16 cellular contexts compared by ENCODE assay signal in the genomic region with DNA sequence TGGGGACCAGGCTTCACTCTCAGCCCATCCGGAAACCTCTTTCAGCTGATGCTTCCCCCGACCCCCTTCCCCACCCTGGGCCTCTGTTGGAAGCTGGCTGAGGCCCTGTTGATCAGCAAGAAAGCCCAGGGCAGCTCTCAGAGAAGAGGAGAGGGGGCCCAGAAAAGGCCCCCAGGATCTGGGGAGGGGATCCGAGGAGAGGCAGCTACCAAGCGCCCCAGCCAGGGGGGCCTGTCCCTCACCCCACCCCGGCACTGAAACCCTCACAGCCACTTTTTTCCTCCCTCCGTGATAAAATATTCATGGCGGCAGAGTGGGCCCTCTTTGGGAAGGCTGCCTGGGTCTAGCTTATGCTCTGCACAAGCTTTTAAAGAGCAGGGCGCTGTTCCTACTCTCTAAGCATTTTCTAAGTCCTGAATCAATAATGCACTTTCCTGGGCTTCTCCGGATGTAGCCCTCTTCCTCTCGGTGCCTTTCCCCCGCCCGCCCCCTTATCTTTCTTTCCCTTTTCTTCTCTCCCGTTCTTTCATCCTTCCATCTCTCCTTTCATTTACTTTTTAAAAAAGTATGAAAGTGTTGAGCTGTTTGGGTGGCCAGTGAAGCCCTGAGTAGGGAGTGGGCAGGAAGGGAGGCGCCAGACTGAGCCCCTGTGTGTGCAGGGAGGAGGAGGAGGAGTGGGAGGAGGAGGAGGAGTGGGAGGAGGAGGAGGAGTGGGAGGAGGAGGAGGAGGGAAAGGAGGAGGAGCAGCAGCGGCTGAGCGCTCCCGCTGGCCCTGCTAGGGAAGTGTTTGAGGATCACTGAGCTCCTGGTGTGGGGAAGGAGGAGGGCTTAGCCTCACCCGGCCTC. TPM values are rescaled to one million over a fixed set of nuclear protein-coding genes. Genes with fewer than 3 reads are reported as not detected.
A peak's percentile ranks its signal among the peaks of the same experiment; 100 is the strongest.
DNase-seq lines count a peak whose midpoint lies in the region; ATAC-seq, FAIRE-seq and TF ChIP-seq lines count a peak whose summit lies in the region.
"Had no signal": no experiment of that assay in that cellular context is flagged by ENCODE, and none has a peak within 500 bp of the region (broad histone marks: within the 10 kb centered on the region; RNA-seq: fewer than 3 reads in every experiment).

No MANE protein-coding gene starts in this region.

- H4K91ac ChIP-seq in H9 (ENCODE audit: insufficient read length, low read depth, low read length): no peak overlapping the region

- no peak overlapping the region for H2BK15ac ChIP-seq in H9 (ENCODE audit: low read depth, low read length)

- no peak overlapping the region for H2BK20ac ChIP-seq in H9 (ENCODE audit: low read depth, low read length, poor library complexity, severe bottlenecking)

- intact Hi-C loops in psoas muscle (cut with DNase I): no loop called here

- no peak overlapping the region for H3K23ac ChIP-seq in H9 (ENCODE audit: insufficient read length, low read depth, low read length)

- H3K23me2 ChIP-seq in H9 (ENCODE audit: insufficient read length, low read depth, low read length, poor library complexity, severe bottlenecking): peaks cover 10% of the 10 kb centered on the region

- H3K27me3 ChIP-seq in H9 (ENCODE audit: insufficient read depth, low read length) (peaks cover 14% of the 10 kb centered on the region; the same call in 1 of the 2 replicates), OCI-LY3 (ENCODE audit: low read depth, low read length) (peaks cover 40% of the 10 kb centered on the region), neuron (ENCODE audit: insufficient read depth, low read length) (peaks cover 11% of the 10 kb centered on the region), psoas muscle (ENCODE audit: insufficient read depth in 3 of 3, low read length in 2 of 3) (peaks cover 0 to 78% (median 21%) of the 10 kb centered on the region in 3 donors)

- H2AK5ac ChIP-seq in H9 (ENCODE audit: insufficient read length, low read length): no peak overlapping the region

- no peaks in the 10 kb centered on the region for H3K36me3 Mint-ChIP-seq in H9 (ENCODE audit: insufficient read depth in 1 of 3, low read depth in 3 of 3)
- H3K36me3 Mint-ChIP-seq: natural killer cell treated with Interleukin-12 subunit alpha and Interleukin-12 subunit beta and Interleukin-15 and Interleukin-18, amount 100 ng/mL, for 72 hours had no signal

- no peak overlapping the region for H3K56ac ChIP-seq in H9 (ENCODE audit: insufficient read length, low read depth, low read length)

- H2AFZ ChIP-seq in H9 (ENCODE audit: low read length) (no peak overlapping the region), OCI-LY3 (ENCODE audit: low read depth, low read length) (no peak overlapping the region), neuron (ENCODE audit: low read depth, low read length) (peak overlapping the region; percentile 85)

- H3K4ac ChIP-seq in H9 (ENCODE audit: low read depth, low read length): no peak overlapping the region

- no peak for FAIRE-seq in HTR-8/SVneo (lab: Jason Lieb, UNC)
- FAIRE-seq: GM19239 had no signal

- H3K79me2 ChIP-seq in H9 (ENCODE audit: insufficient read depth, low read length) (no peaks in the 10 kb centered on the region), OCI-LY3 (ENCODE audit: low read length) (no peaks in the 10 kb centered on the region)

- TF ChIP-seq CTCF in H9 (conservative IDR thresholded peaks at IDR 0.05): no peak
- no peak for TF ChIP-seq CTCF in OCI-LY3 (IDR thresholded peaks at IDR 0.05; ENCODE audit: low read depth, low read length)
- TF ChIP-seq CTCF in fibroblast of the aortic adventitia (IDR thresholded peaks at IDR 0.05; ENCODE audit: insufficient read depth, low read length): peak; percentile 1
- no peak for TF ChIP-seq CTCF in psoas muscle (IDR thresholded peaks at IDR 0.05)

- H3K18ac ChIP-seq in H9 (ENCODE audit: insufficient read length, low read depth, low read length): no peak overlapping the region

- H3K4me1 ChIP-seq in H9 (ENCODE audit: insufficient read depth, low read length) (peaks cover 5% of the 10 kb centered on the region; the same call in 1 of the 2 replicates), OCI-LY3 (ENCODE audit: low read length) (peaks cover 35% of the 10 kb centered on the region), neuron (ENCODE audit: insufficient read depth, low read length) (peaks cover 31% of the 10 kb centered on the region), psoas muscle (no peaks in the 10 kb centered on the region)

- H3T11ph ChIP-seq in H9 (ENCODE audit: low read length): no peak overlapping the region

- H3K9ac ChIP-seq in H9 (ENCODE audit: extremely low read depth, insufficient read length, low read length) (no peak overlapping the region), OCI-LY3 (ENCODE audit: low read length) (no peak overlapping the region)

- H4K8ac ChIP-seq in H9 (replicated peaks; ENCODE audit: insufficient read length, low read depth, low read length): no peak overlapping the region

- no peak overlapping the region for H3K14ac ChIP-seq in H9 (ENCODE audit: insufficient read depth, low read length)

- H3K79me1 ChIP-seq in H9 (ENCODE audit: insufficient read depth, low read depth, low read length, poor library complexity, severe bottlenecking): no peaks in the 10 kb centered on the region

- no peak overlapping the region for H2BK120ac ChIP-seq in H9 (ENCODE audit: low read depth, low read length, poor library complexity, severe bottlenecking)

- H3K36me3 ChIP-seq in OCI-LY3 (replicated peaks; ENCODE audit: low read depth, low read length) (no peaks in the 10 kb centered on the region), neuron (ENCODE audit: insufficient read depth, low read length) (no peaks in the 10 kb centered on the region), psoas muscle (ENCODE audit: insufficient read depth in 1 of 2, low read depth in 1 of 2) (no peaks in the 10 kb centered on the region)

- H3K9me3 Mint-ChIP-seq in H9: no peaks in the 10 kb centered on the region
- H3K9me3 Mint-ChIP-seq: natural killer cell treated with Interleukin-12 subunit alpha and Interleukin-12 subunit beta and Interleukin-15 and Interleukin-18, amount 100 ng/mL, for 72 hours had no signal

- ATAC-seq in psoas muscle: no peak
- ATAC-seq: activated CD4-positive, alpha-beta T cell treated with anti-CD3 and anti-CD28 coated beads for 36 hours; natural killer cell treated with Interleukin-12 subunit alpha and Interleukin-12 subunit beta and Interleukin-15 and Interleukin-18, amount 100 ng/mL, for 72 hours had no signal

- peak overlapping the region in 1 of 2 experiments; percentile 62; a peak in 3 of 5 replicates for H3K4me3 Mint-ChIP-seq in H9
- H3K4me3 Mint-ChIP-seq: activated CD4-positive, alpha-beta T cell treated with anti-CD3 and anti-CD28 coated beads for 36 hours; natural killer cell treated with Interleukin-12 subunit alpha and Interleukin-12 subunit beta and Interleukin-15 and Interleukin-18, amount 100 ng/mL, for 72 hours had no signal

- WGBS in H9 (ENCODE audit: extremely low coverage, insufficient read length, low lambda C conversion rate): no CpG with 5 or more reads among the region's 18 CpGs
- WGBS in psoas muscle, 3 donors: 32 to 45% (median 34%) methylated on average over 16 to 18 of the region's 18 CpGs

- no peak overlapping the region for H3K27ac ChIP-seq in H9 (ENCODE audit: insufficient read length, low read depth, low read length)
- no peak overlapping the region for H3K27ac ChIP-seq in OCI-LY3 (ENCODE audit: low read length)
- H3K27ac ChIP-seq in psoas muscle: no peak overlapping the region

- DNase-seq in H9: peak; percentile 32
- DNase-seq in fibroblast of the aortic adventitia (ENCODE audit: low read depth): no peak
- no peak for DNase-seq in SHP77 (lab: John Stamatoyannopoulos, UW)
- no peak for DNase-seq in psoas muscle
- DNase-seq in NCI-H1105 treated with DMSO at 0.1 percent for 48 hours (lab: John Stamatoyannopoulos, UW): no peak
- DNase-seq in HTR-8/SVneo (ENCODE audit: insufficient read length, low spot score): no peak
- DNase-seq: activated CD4-positive, alpha-beta T cell treated with anti-CD3 and anti-CD28 coated beads for 36 hours; activated CD8-positive, alpha-beta memory T cell treated with anti-CD3 and anti-CD28 coated beads, Interleukin-2, amount 50 U/mL, for 48 hours; activated naive CD4-positive, alpha-beta T cell; Right ventricle myocardium superior; stimulated activated CD4-positive, alpha-beta T cell treated with anti-CD3 and anti-CD28 coated beads, Interleukin-4, amount 100 ng/mL, for 1 hour; stimulated activated CD8-positive, alpha-beta memory T cell treated with anti-CD3 and anti-CD28 coated beads, Interleukin-4, amount 100 ng/mL, for 48 hours had no signal

- H3K4me2 ChIP-seq in H9 (ENCODE audit: insufficient read depth, insufficient read length, low read length) (peak overlapping the region; percentile 23), OCI-LY3 (ENCODE audit: low read length) (0 out of 2 replicates have a peak overlapping the region, but pooled peaks have one; percentile 21)

- no peak overlapping the region for H4K5ac ChIP-seq in H9 (ENCODE audit: insufficient read length, low read depth, low read length)

- no peak overlapping the region for H2BK5ac ChIP-seq in H9 (ENCODE audit: insufficient read length, low read length)

- peaks cover 42 to 62% of the 10 kb centered on the region in 2 experiments for H3K4me1 Mint-ChIP-seq in H9
- H3K4me1 Mint-ChIP-seq: activated CD4-positive, alpha-beta T cell treated with anti-CD3 and anti-CD28 coated beads for 36 hours had no signal

- peak overlapping the region in 1 of 3 experiments; percentile 73; a peak in 1 of 7 replicates for H3K27ac Mint-ChIP-seq in H9
- H3K27ac Mint-ChIP-seq: activated CD4-positive, alpha-beta T cell treated with anti-CD3 and anti-CD28 coated beads for 36 hours; natural killer cell treated with Interleukin-12 subunit alpha and Interleukin-12 subunit beta and Interleukin-15 and Interleukin-18, amount 100 ng/mL, for 72 hours had no signal

- H3K9me3 ChIP-seq in H9 (ENCODE audit: control insufficient read depth, low read depth, low read length): no peaks in the 10 kb centered on the region
- no peaks in the 10 kb centered on the region for H3K9me3 ChIP-seq in OCI-LY3 (ENCODE audit: insufficient read depth, low read length)
- no peaks in the 10 kb centered on the region for H3K9me3 ChIP-seq in neuron (ENCODE audit: low read length)
- H3K9me3 ChIP-seq in psoas muscle: no peaks in the 10 kb centered on the region

- H4K20me1 ChIP-seq in H9 (ENCODE audit: control insufficient read depth, insufficient read depth, insufficient read length) (no peaks in the 10 kb centered on the region), OCI-LY3 (ENCODE audit: insufficient read depth, low read length) (no peaks in the 10 kb centered on the region)

- H2BK12ac ChIP-seq in H9 (ENCODE audit: insufficient read length, low read depth, low read length): no peak overlapping the region

- H3K4me3 ChIP-seq in OCI-LY3 (ENCODE audit: low read length) (no peak overlapping the region), fibroblast of the aortic adventitia (ENCODE audit: low read depth, low read length) (no peak overlapping the region), neuron (ENCODE audit: low read length) (peak overlapping the region; percentile 18), psoas muscle (no peak overlapping the region)

- peaks cover 39% of the 10 kb centered on the region for H3K27me3 Mint-ChIP-seq in H9 (ENCODE audit: low read depth)

RNA-seq across cellular contexts. Expression of gene NTNG2, which starts 23.5 kb away (rescaled TPM):
- total RNA-seq in H9 (2021) (0.52 and 0.66 TPM in 2 replicates), fibroblast of the aortic adventitia (ENCODE audit: low replicate concordance) (1.1 and 2.4 TPM in 2 replicates), psoas muscle (1 to 10 TPM in 1 of 4 donors, under 1 TPM in 3; 0.20 to 1.3 (median 0.44) TPM)
- polyA plus RNA-seq in psoas muscle: under 1 TPM; 0.01 to 0.04 (median 0.03) TPM
